ENCODE assay signal across 23 cellular contexts in the genomic region with DNA sequence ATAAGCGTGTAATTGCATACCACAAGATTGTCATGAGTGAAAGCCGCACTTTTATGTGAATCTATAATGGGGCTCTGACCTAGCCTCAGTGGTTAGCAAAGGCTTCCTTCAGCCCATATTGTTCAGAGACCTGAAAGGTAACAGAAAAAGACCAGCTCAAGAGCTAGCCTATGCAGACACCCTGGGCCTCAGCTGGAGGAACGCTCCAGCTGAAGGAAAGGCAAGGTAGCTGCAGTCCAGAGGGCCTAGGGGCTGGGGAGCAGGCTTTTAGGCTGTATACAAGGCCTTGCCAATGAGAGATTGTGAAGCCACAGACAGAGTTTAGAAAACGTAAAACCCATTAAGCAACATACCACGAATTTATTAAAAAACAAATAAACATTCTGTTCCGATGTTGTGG.
DNase-seq lines count a peak whose midpoint lies in the region; ATAC-seq and TF ChIP-seq lines count a peak whose summit lies in the region.
"Had no signal": no experiment of that assay in that cellular context is flagged by ENCODE, and none has a peak within 500 bp of the region (broad histone marks: within the 10 kb centered on the region; RNA-seq: fewer than 3 reads in every experiment).

No MANE protein-coding gene starts in this region.

- H3K27me3 ChIP-seq in GM23338 (ENCODE audit: insufficient read depth) = no peaks in the 10 kb centered on the region
- no peaks in the 10 kb centered on the region for H3K27me3 ChIP-seq in neural progenitor cell
- no peaks in the 10 kb centered on the region for H3K27me3 ChIP-seq in MM.1S (replicated peaks; ENCODE audit: insufficient read depth, low read length)
- H3K27me3 ChIP-seq: BE2C, BLaER1 had no signal

- POLR2A ChIA-PET in WTC11 (lab: Charles Lee) = no interaction called here

- H3K36me3 Mint-ChIP-seq in GM23338 (ENCODE audit: low read depth) = no peaks in the 10 kb centered on the region
- no peaks in the 10 kb centered on the region for H3K36me3 Mint-ChIP-seq in WTC11
- H3K36me3 Mint-ChIP-seq in neural progenitor cell = no peaks in the 10 kb centered on the region
- H3K36me3 Mint-ChIP-seq: CD14-positive monocyte; CD4-positive, CD25-positive, alpha-beta regulatory T cell had no signal

- CTCF ChIA-PET in WTC11 (lab: Charles Lee) = interaction anchor here (0.9 kb wide), 1 partner anchor 21 kb away, joined by 3 read pairs; no protein-coding TSS in a partner anchor

- H3F3A ChIP-seq in GM23338 (replicated peaks; ENCODE audit: low read depth) (no peaks in the 10 kb centered on the region), neural progenitor cell (ENCODE audit: low read depth) (no peaks in the 10 kb centered on the region), MM.1S (ENCODE audit: insufficient read depth, low read length) (no peaks in the 10 kb centered on the region)

- H3K27me3 Mint-ChIP-seq in GM23338 (ENCODE audit: insufficient read depth, low read depth, poor library complexity) (no peaks in the 10 kb centered on the region), WTC11 (ENCODE audit: low read depth) (no peaks in the 10 kb centered on the region; the same call in 1 of the 2 replicates), neural progenitor cell (ENCODE audit: insufficient read depth, low read depth) (peaks cover 4% of the 10 kb centered on the region)

- H3K4me3 ChIP-seq in GM23338 (no peak overlapping the region), neural progenitor cell (no peak overlapping the region), MM.1S (ENCODE audit: low read length) (no peak overlapping the region)
- H3K4me3 ChIP-seq: BLaER1, GM12878 had no signal

- no peak overlapping the region for H2AFZ ChIP-seq in GM23338
- H2AFZ ChIP-seq in neural progenitor cell (replicated peaks) = peak overlapping the region; percentile 26
- H2AFZ ChIP-seq in MM.1S (ENCODE audit: low read length) = no peak overlapping the region

- H3K27ac Mint-ChIP-seq in GM23338 (no peak overlapping the region), WTC11 (no peak overlapping the region), neural progenitor cell (no peak overlapping the region)
- H3K27ac Mint-ChIP-seq: CD14-positive monocyte; CD4-positive, alpha-beta memory T cell; CD4-positive, CD25-positive, alpha-beta regulatory T cell; CD8-positive, alpha-beta memory T cell had no signal

- H3K27ac ChIP-seq in GM23338 (ENCODE audit: low read depth) (no peak overlapping the region), neural progenitor cell (no peak overlapping the region), MM.1S (ENCODE audit: low read length) (no peak overlapping the region)
- H3K27ac ChIP-seq: BLaER1 had no signal

- H3K79me2 ChIP-seq in GM23338 (replicated peaks; ENCODE audit: insufficient read depth) = no peaks in the 10 kb centered on the region
- no peaks in the 10 kb centered on the region for H3K79me2 ChIP-seq in neural progenitor cell (ENCODE audit: low read depth)
- H3K79me2 ChIP-seq in MM.1S (ENCODE audit: low read length) = no peaks in the 10 kb centered on the region

- TF ChIP-seq CTCF in GM23338 (conservative IDR thresholded peaks at IDR 0.05; ENCODE audit: low read depth in 2 of 2) = no peak
- no peak for TF ChIP-seq CTCF in WTC11 (IDR thresholded peaks at IDR 0.05)
- TF ChIP-seq CTCF in neural progenitor cell (IDR thresholded peaks at IDR 0.05) = no peak
- no peak for TF ChIP-seq CTCF in MM.1S (IDR thresholded peaks at IDR 0.05; ENCODE audit: low read length)

- H3K9me3 ChIP-seq in neural progenitor cell (ENCODE audit: low read depth) (no peaks in the 10 kb centered on the region), MM.1S (replicated peaks; ENCODE audit: insufficient read depth, low read length) (no peaks in the 10 kb centered on the region)
- H3K9me3 ChIP-seq: BE2C, BLaER1 had no signal

- no peak for DNase-seq in GM23338 (ENCODE audit: low spot score)
- DNase-seq in WTC11 (ENCODE audit: low spot score) = no peak
- DNase-seq in neural progenitor cell (ENCODE audit: low spot score) = no peak
- no peak for DNase-seq in MM.1S
- DNase-seq: 8988T; ACHN; BE2C; C1 segment of cervical spinal cord; CD4-positive, alpha-beta memory T cell; CD4-positive, CD25-positive, alpha-beta regulatory T cell; CD8-positive, alpha-beta memory T cell; COR-L47; DMS 273 treated with DMSO at 0.1 percent for 48 hours; DMS153; DMS53; DMS79; DND-41; EL; GDM1 had no signal

- H3K4me2 ChIP-seq in GM23338 (no peak overlapping the region), neural progenitor cell (no peak overlapping the region), MM.1S (ENCODE audit: low read depth, low read length) (no peak overlapping the region)
- H3K4me2 ChIP-seq: BLaER1 had no signal

- H3K4me1 ChIP-seq in GM23338 (ENCODE audit: insufficient read depth) = no peaks in the 10 kb centered on the region
- peaks cover 1% of the 10 kb centered on the region for H3K4me1 ChIP-seq in neural progenitor cell
- H3K4me1 ChIP-seq in MM.1S (ENCODE audit: low read length) = no peaks in the 10 kb centered on the region
- H3K4me1 ChIP-seq: BE2C, BLaER1 had no signal

- H3K9me2 ChIP-seq in GM23338 (ENCODE audit: insufficient read depth) (no peaks in the 10 kb centered on the region), MM.1S (replicated peaks; ENCODE audit: insufficient read depth, low read length) (no peaks in the 10 kb centered on the region)

- H3K4me3 Mint-ChIP-seq in GM23338 (no peak overlapping the region), WTC11 (no peak overlapping the region), neural progenitor cell (no peak overlapping the region)
- H3K4me3 Mint-ChIP-seq: CD14-positive monocyte; CD4-positive, alpha-beta memory T cell; CD4-positive, CD25-positive, alpha-beta regulatory T cell; CD8-positive, alpha-beta memory T cell had no signal

- H3K36me3 ChIP-seq in GM23338 (ENCODE audit: insufficient read depth) = no peaks in the 10 kb centered on the region
- H3K36me3 ChIP-seq in neural progenitor cell = no peaks in the 10 kb centered on the region
- no peaks in the 10 kb centered on the region for H3K36me3 ChIP-seq in MM.1S (replicated peaks; ENCODE audit: insufficient read depth, low read length)
- H3K36me3 ChIP-seq: BE2C, BLaER1 had no signal

- H4K20me1 ChIP-seq in GM23338 (replicated peaks; ENCODE audit: insufficient read depth) = no peaks in the 10 kb centered on the region
- H4K20me1 ChIP-seq in neural progenitor cell (ENCODE audit: low read depth) = no peaks in the 10 kb centered on the region
- no peaks in the 10 kb centered on the region for H4K20me1 ChIP-seq in MM.1S (ENCODE audit: insufficient read depth, low read length)
- H4K20me1 ChIP-seq: BLaER1 had no signal

- H3K4me1 Mint-ChIP-seq in GM23338 (no peaks in the 10 kb centered on the region), WTC11 (no peaks in the 10 kb centered on the region), neural progenitor cell (no peaks in the 10 kb centered on the region)
- H3K4me1 Mint-ChIP-seq: CD14-positive monocyte; CD4-positive, alpha-beta memory T cell; CD4-positive, CD25-positive, alpha-beta regulatory T cell; CD8-positive, alpha-beta memory T cell had no signal

- H3K9me3 Mint-ChIP-seq in GM23338 (no peaks in the 10 kb centered on the region), WTC11 (no peaks in the 10 kb centered on the region), neural progenitor cell (peaks cover 3% of the 10 kb centered on the region)

- H3K9ac ChIP-seq in neural progenitor cell = no peak overlapping the region
- H3K9ac ChIP-seq in MM.1S (ENCODE audit: low read length) = no peak overlapping the region
- H3K9ac ChIP-seq: BLaER1 had no signal

- ATAC-seq in GM23338 (peak; percentile 52; the same call in 2 of the 3 replicates), WTC11 (peak; percentile 47; the same call in 1 of the 2 replicates), HG02623 (IDR thresholded peaks at IDR 0.05; ENCODE audit: unreplicated experiment) (no peak)
- ATAC-seq: GM12878 had no signal

TF ChIP-seq in WTC11, 78 proteins besides CTCF, POLR2A, EP300 and RAD21:
- TF ChIP-seq, protein P1, sequence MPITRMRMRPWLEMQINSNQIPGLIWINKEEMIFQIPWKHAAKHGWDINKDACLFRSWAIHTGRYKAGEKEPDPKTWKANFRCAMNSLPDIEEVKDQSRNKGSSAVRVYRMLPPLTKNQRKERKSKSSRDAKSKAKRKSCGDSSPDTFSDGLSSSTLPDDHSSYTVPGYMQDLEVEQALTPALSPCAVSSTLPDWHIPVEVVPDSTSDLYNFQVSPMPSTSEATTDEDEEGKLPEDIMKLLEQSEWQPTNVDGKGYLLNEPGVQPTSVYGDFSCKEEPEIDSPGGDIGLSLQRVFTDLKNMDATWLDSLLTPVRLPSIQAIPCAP (CRISPR knock-in tag; IDR thresholded peaks at IDR 0.05) = no peak
